14 cellular contexts compared by ENCODE assay signal in genomic region chr2:218895326-218895725, GRCh38. TPM values are rescaled to one million over a fixed set of nuclear protein-coding genes. Genes with fewer than 3 reads are reported as not detected.
DNase-seq lines count a peak whose midpoint lies in the region; TF ChIP-seq lines count a peak whose summit lies in the region.
"Had no signal": no experiment of that assay in that cellular context is flagged by ENCODE, and none has a peak within 500 bp of the region (broad histone marks: within the 10 kb centered on the region; RNA-seq: fewer than 3 reads in every experiment).

No MANE protein-coding gene starts in this region.

- peaks cover 76% of the 10 kb centered on the region for H3K4me1 ChIP-seq in CD4-positive, alpha-beta memory T cell (ENCODE audit: insufficient read depth, low read length)

- DNase-seq in CD4-positive, alpha-beta memory T cell, result no peak
- DNase-seq in GM20000 (ENCODE audit: low spot score) (peak; percentile 19), WERI-Rb-1 (peak; percentile 63), kidney glomerular epithelial cell (lab: John Stamatoyannopoulos, UW) (peak; percentile 23), HFFc6 (no peak), mucosa of gallbladder (ENCODE audit: low spot score) (no peak), NCI-H524 (lab: John Stamatoyannopoulos, UW) (no peak)
- DNase-seq in stimulated activated CD4-positive, alpha-beta T cell treated with anti-CD3 and anti-CD28 coated beads, Interleukin-4, amount 100 ng/mL, for 4 hours, result no peak
- DNase-seq: DMS79 treated with DMSO at 0.1 percent for 48 hours; left cardiac atrium; stimulated activated CD4-positive, alpha-beta T cell treated with anti-CD3 and anti-CD28 coated beads, Interleukin-2, amount 100 ng/mL, for 48 hours; testis had no signal

- H3K4me3 Mint-ChIP-seq in CD4-positive, alpha-beta memory T cell, result peak overlapping the region; percentile 59 to 84 (median 77)
- H3K4me3 Mint-ChIP-seq in HFFc6, result no peak overlapping the region

- peaks cover 0 to 12% of the 10 kb centered on the region in 2 donors for H3K36me3 Mint-ChIP-seq in CD4-positive, alpha-beta memory T cell
- H3K36me3 Mint-ChIP-seq in HFFc6 (ENCODE audit: low read depth), result no peaks in the 10 kb centered on the region

- H3K27ac ChIP-seq in CD4-positive, alpha-beta memory T cell (ENCODE audit: low read depth, low read length), result peak overlapping the region; percentile 93
- peak overlapping the region; percentile 72 for H3K27ac ChIP-seq in WERI-Rb-1
- H3K27ac ChIP-seq: parathyroid adenoma, testis had no signal

- intact Hi-C loops in CD4-positive, alpha-beta memory T cell (cut with micrococcal nuclease), result loop anchor here (5.0 to 10.0 kb wide), 6 partner anchors 238 to 498 kb away; partner anchors contain the start of genes BCS1L, CNOT9, CNPPD1 and CTDSP1

- no peaks in the 10 kb centered on the region for H3K27me3 ChIP-seq in CD4-positive, alpha-beta memory T cell (ENCODE audit: insufficient read depth, low read length)
- H3K27me3 ChIP-seq in WERI-Rb-1 (ENCODE audit: insufficient read depth, low read depth, severe bottlenecking), result no peaks in the 10 kb centered on the region
- H3K27me3 ChIP-seq: testis had no signal

- peaks cover 0 to 2% (median 0%) of the 10 kb centered on the region in 8 donors for H3K9me3 Mint-ChIP-seq in CD4-positive, alpha-beta memory T cell
- no peaks in the 10 kb centered on the region for H3K9me3 Mint-ChIP-seq in HFFc6

- H3K4me3 ChIP-seq in CD4-positive, alpha-beta memory T cell (ENCODE audit: low read length in 2 of 2), result no peak overlapping the region
- no peak overlapping the region for H3K4me3 ChIP-seq in WERI-Rb-1 (ENCODE audit: low read depth, low read length)
- H3K4me3 ChIP-seq: testis had no signal

- H3K27me3 Mint-ChIP-seq in CD4-positive, alpha-beta memory T cell, result peaks cover 2 to 4% of the 10 kb centered on the region in 2 donors
- H3K27me3 Mint-ChIP-seq in HFFc6 (ENCODE audit: insufficient read depth), result peaks cover 55% of the 10 kb centered on the region

- H3K9me3 ChIP-seq in CD4-positive, alpha-beta memory T cell (ENCODE audit: control insufficient read depth in 1 of 2, low read length in 2 of 2), result no peaks in the 10 kb centered on the region
- no peaks in the 10 kb centered on the region for H3K9me3 ChIP-seq in WERI-Rb-1 (ENCODE audit: severe bottlenecking)
- H3K9me3 ChIP-seq: testis had no signal

- peak overlapping the region; percentile 94 to 99 (median 98) for H3K27ac Mint-ChIP-seq in CD4-positive, alpha-beta memory T cell
- no peak overlapping the region for H3K27ac Mint-ChIP-seq in HFFc6

- POLR2A ChIA-PET in CD4-positive, alpha-beta memory T cell (lab: Charles Lee; ENCODE audit: partially characterized antibody), result interaction anchor here (1.1 to 10.0 kb wide), 4 partner anchors 14 to 679 kb away, joined by 3 to 667 read pairs (median 3); partner anchors contain the start of gene WNT10A

- no peaks in the 10 kb centered on the region for H3K36me3 ChIP-seq in CD4-positive, alpha-beta memory T cell (ENCODE audit: insufficient read depth, low read length)
- H3K36me3 ChIP-seq in WERI-Rb-1, result no peaks in the 10 kb centered on the region

- H3K4me1 Mint-ChIP-seq in CD4-positive, alpha-beta memory T cell, result peaks cover 43 to 78% (median 57%) of the 10 kb centered on the region in 4 donors
- peaks cover 7% of the 10 kb centered on the region; the same call in 1 of the 2 replicates for H3K4me1 Mint-ChIP-seq in HFFc6 (ENCODE audit: low read depth)

- TF ChIP-seq CTCF in GM20000 (IDR thresholded peaks at IDR 0.05; ENCODE audit: extremely low read depth, missing control alignments), result no peak
- no peak for TF ChIP-seq CTCF in WERI-Rb-1 (IDR thresholded peaks at IDR 0.05; ENCODE audit: low read depth, low read length)
- no peak for TF ChIP-seq CTCF in HFFc6 (IDR thresholded peaks at IDR 0.05)

- CTCF ChIA-PET in CD4-positive, alpha-beta memory T cell (lab: Charles Lee; ENCODE audit: partially characterized antibody), result interaction anchor here (1.1 to 15.8 kb wide), 3 partner anchors 14 to 43 kb away, joined by 3 to 1167 read pairs (median 4); partner anchors contain the start of gene WNT10A

RNA-seq across cellular contexts. Expression of gene WNT10A, which starts 14.7 kb away (rescaled TPM):
- total RNA-seq in CD4-positive, alpha-beta memory T cell, result 10 to 100 TPM; 11.1 to 12.4 TPM
- polyA plus RNA-seq in CD4-positive, alpha-beta memory T cell, result 1 to 10 TPM; 7.6 to 8.1 TPM
- not detected for total RNA-seq in HFFc6 (2021; fragmentation: NEBNext Ultra II Directional; extraction: Animal tissue kit (Norgen Biotek cat#: 25700))
- total RNA-seq in mucosa of gallbladder, result 0.12 TPM

RNA-seq across cellular contexts. Expression of gene WNT6, which starts 35.7 kb away (rescaled TPM):
- total RNA-seq in CD4-positive, alpha-beta memory T cell, result under 1 TPM in 1 of 2 experiments, not detected in 1; 0.26 TPM
- not detected for polyA plus RNA-seq in CD4-positive, alpha-beta memory T cell
- total RNA-seq in HFFc6 (2021; fragmentation: NEBNext Ultra II Directional; extraction: Animal tissue kit (Norgen Biotek cat#: 25700)), result not detected
- 1.5 TPM for total RNA-seq in mucosa of gallbladder
- total RNA-seq: T-helper 2 cell treated with Interferon-gamma antibody and Interleukin-4, amounts not matched to agents 100 ng/mL and 5 ng/mL, for 36 hours had no signal

Comparison
In these comparisons a context has a peak if more than half of its experiments do, and no peak if none do; other contexts are left out.
1. DNase-seq: peak in GM20000 (single experiment), WERI-Rb-1 (single experiment) and kidney glomerular epithelial cell (single experiment); none in CD4-positive, alpha-beta memory T cell (0 of 5), HFFc6 (single experiment), mucosa of gallbladder (single experiment), stimulated activated CD4-positive, alpha-beta T cell treated with anti-CD3 and anti-CD28 coated beads, Interleukin-4, amount 100 ng/mL, for 4 hours (0 of 2) and NCI-H524 (0 of 2).
2. RNA of gene WNT10A, which starts 14.7 kb away (total RNA-seq): 11.1 to 12.4 TPM in CD4-positive, alpha-beta memory T cell; 0.12 TPM in mucosa of gallbladder (single experiment) and not detected in HFFc6; every median in the first group is over 10 times any median in the second.